In the genomic region with DNA sequence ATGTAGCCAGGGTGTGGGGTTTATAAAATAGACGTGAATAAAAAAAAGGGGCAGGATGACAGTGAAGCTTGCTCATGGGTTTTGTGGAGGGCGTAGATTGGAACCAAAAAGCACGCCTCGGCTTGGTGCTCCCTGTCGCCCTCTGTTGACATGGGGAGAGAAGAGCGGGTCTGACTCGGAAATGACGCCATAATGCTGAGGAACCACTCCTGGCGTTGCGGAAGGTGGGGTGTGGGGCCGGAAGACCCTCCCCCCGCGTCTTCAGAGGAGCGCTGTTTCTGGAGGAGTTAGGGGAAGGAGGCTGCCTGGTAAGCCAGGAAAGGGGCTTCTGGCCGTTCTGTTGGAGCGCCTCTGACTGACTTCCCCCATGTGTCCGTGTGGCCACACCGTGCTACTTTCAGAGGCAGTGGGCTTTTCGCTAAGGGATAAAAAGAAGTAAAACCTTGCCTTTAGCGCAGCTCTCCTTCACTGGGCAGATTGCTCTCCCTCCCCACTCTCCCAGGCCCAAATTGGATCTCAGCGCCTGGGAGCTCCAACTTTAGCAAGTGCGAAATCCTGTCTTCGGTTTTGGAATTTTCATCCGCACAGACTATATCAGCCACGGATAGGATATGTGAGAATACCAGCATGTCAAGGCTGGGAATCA, we compare ENCODE assay signal across 8 cellular contexts. TPM values are rescaled to one million over a fixed set of nuclear protein-coding genes. Genes with fewer than 3 reads are reported as not detected.
DNase-seq lines count a peak whose midpoint lies in the region; ATAC-seq and TF ChIP-seq lines count a peak whose summit lies in the region.

No MANE protein-coding gene starts in this region.

- peak; percentile 61 to 79 (median 71) for DNase-seq in CD4-positive, alpha-beta T cell
- DNase-seq in PC-3: peak; percentile 64
- DNase-seq in activated T-helper 1 cell treated with anti-CD3 and anti-CD28 coated beads, Interleukin-12 subunit alpha, Interleukin-12 subunit beta, Interleukin-2, Interleukin-4 antibody, amounts not matched to agents 30 ng/mL and 10 ng/mL and 1 ng/mL, durations not matched to agents 14 hours and 24 hours and 36 hours (ENCODE audit: low spot score): peak; percentile 80
- peak; percentile 84 for DNase-seq in fibroblast of mammary gland (ENCODE audit: low read depth)
- DNase-seq in naive thymus-derived CD4-positive, alpha-beta T cell: peak; percentile 65 to 85 (median 80)
- DNase-seq in stimulated activated effector memory CD8-positive, alpha-beta T cell treated with anti-CD3 and anti-CD28 coated beads, Interleukin-12 subunit alpha, Interleukin-12 subunit beta, amount 100 ng/mL, for 72 hours (ENCODE audit: low spot score in 2 of 2): peak; percentile 69 to 91

- CTCF ChIA-PET in CD4-positive, alpha-beta T cell (lab: Charles Lee): interaction anchor here (0.6 to 2.1 kb wide), 9 partner anchors 10 to 108 kb away, joined by 3 to 12 read pairs (median 5); a partner anchor contains a TSS
- CTCF ChIA-PET in PC-3 (lab: Charles Lee): no interaction called here
- CTCF ChIA-PET in naive thymus-derived CD4-positive, alpha-beta T cell (lab: Charles Lee): interaction anchor here (1.1 kb wide), 1 partner anchor 731 kb away, joined by 3 read pairs; no protein-coding TSS in a partner anchor

- intact Hi-C loops in CD4-positive, alpha-beta T cell (cut with DNase I, micrococcal nuclease): loop anchor here (2.0 to 5.0 kb wide), 3 partner anchors 41 to 72 kb away; a partner anchor contains a TSS
- intact Hi-C loops in PC-3 (cut with micrococcal nuclease): loop anchor here (1.0 kb wide), 1 partner anchor 42 kb away; no protein-coding TSS in a partner anchor
- intact Hi-C loops in activated T-helper 1 cell treated with anti-CD3 and anti-CD28 coated beads, Interleukin-12 subunit alpha, Interleukin-12 subunit beta, Interleukin-2, Interleukin-4 antibody, amounts not matched to agents 30 ng/mL and 10 ng/mL and 1 ng/mL, durations not matched to agents 14 hours and 24 hours and 36 hours (cut with micrococcal nuclease): loop anchor here (1.0 to 5.0 kb wide), 8 partner anchors 7 to 1484 kb away; a partner anchor contains a TSS
- intact Hi-C loops in naive thymus-derived CD4-positive, alpha-beta T cell (cut with micrococcal nuclease): loop anchor here (1.0 to 10.0 kb wide), 12 partner anchors 44 to 1484 kb away; a partner anchor contains a TSS

- TSS peak; percentile 59 for BruUV-seq in PC-3 (replicated peaks; lab: Mats Ljungman, UMichigan)

- ATAC-seq in CD4-positive, alpha-beta T cell (ENCODE audit: poor library complexity): peak; percentile 99
- peak; percentile 95 for ATAC-seq in GM19372 (IDR thresholded peaks at IDR 0.05; ENCODE audit: low read depth, unreplicated experiment)
- ATAC-seq in HG03558 (IDR thresholded peaks at IDR 0.05; ENCODE audit: extremely low read depth, unreplicated experiment): peak; percentile 76
- ATAC-seq in PC-3: peak; percentile 85
- peak; percentile 100 for ATAC-seq in naive thymus-derived CD4-positive, alpha-beta T cell
- ATAC-seq in stimulated activated effector memory CD8-positive, alpha-beta T cell treated with anti-CD3 and anti-CD28 coated beads, Interleukin-12 subunit alpha, Interleukin-12 subunit beta, amount 100 ng/mL, for 72 hours: peak; percentile 90

- peak overlapping the region; percentile 55 for H2AFZ ChIP-seq in PC-3 (ENCODE audit: low read length)

- H3K9ac ChIP-seq in PC-3 (ENCODE audit: low read length): peak overlapping the region; percentile 72

- no peaks in the 10 kb centered on the region for H3K27me3 ChIP-seq in CD4-positive, alpha-beta T cell (ENCODE audit: control insufficient read depth, insufficient read depth, low read length)
- no peaks in the 10 kb centered on the region for H3K27me3 ChIP-seq in PC-3 (ENCODE audit: low read length)
- no peaks in the 10 kb centered on the region for H3K27me3 ChIP-seq in naive thymus-derived CD4-positive, alpha-beta T cell (ENCODE audit: control insufficient read depth in 2 of 2, insufficient read depth in 2 of 2, low read length in 2 of 2)

- peaks cover 47% of the 10 kb centered on the region for H3K36me3 Mint-ChIP-seq in CD4-positive, alpha-beta T cell (ENCODE audit: low read depth)
- peaks cover 13% of the 10 kb centered on the region for H3K36me3 Mint-ChIP-seq in activated T-helper 1 cell treated with anti-CD3 and anti-CD28 coated beads, Interleukin-12 subunit alpha, Interleukin-12 subunit beta, Interleukin-2, Interleukin-4 antibody, amounts not matched to agents 30 ng/mL and 10 ng/mL and 1 ng/mL, durations not matched to agents 14 hours and 24 hours and 36 hours (ENCODE audit: low read depth)
- H3K36me3 Mint-ChIP-seq in naive thymus-derived CD4-positive, alpha-beta T cell: peaks cover 2 to 35% (median 25%) of the 10 kb centered on the region in 5 donors
- peaks cover 11% of the 10 kb centered on the region for H3K36me3 Mint-ChIP-seq in stimulated activated effector memory CD8-positive, alpha-beta T cell treated with anti-CD3 and anti-CD28 coated beads, Interleukin-12 subunit alpha, Interleukin-12 subunit beta, amount 100 ng/mL, for 72 hours

- H3K4me2 ChIP-seq in PC-3 (ENCODE audit: low read length): peak overlapping the region; percentile 85

- H3K79me2 ChIP-seq in PC-3 (ENCODE audit: low read length): peaks cover 19% of the 10 kb centered on the region

- H3K36me3 ChIP-seq in PC-3 (ENCODE audit: low read depth, low read length): no peaks in the 10 kb centered on the region
- H3K36me3 ChIP-seq in naive thymus-derived CD4-positive, alpha-beta T cell (ENCODE audit: control insufficient read depth in 2 of 3, insufficient read depth in 3 of 3, low read length in 3 of 3): peaks cover 0 to 8% (median 0%) of the 10 kb centered on the region in 3 experiments

- no peaks in the 10 kb centered on the region for H4K20me1 ChIP-seq in PC-3 (ENCODE audit: low read length)

- no peaks in the 10 kb centered on the region for H3K4me1 ChIP-seq in PC-3 (ENCODE audit: insufficient read depth, low read length)
- peaks cover 7 to 10% of the 10 kb centered on the region in 2 donors for H3K4me1 ChIP-seq in naive thymus-derived CD4-positive, alpha-beta T cell (ENCODE audit: control insufficient read depth in 2 of 2, insufficient read depth in 2 of 2, low read length in 2 of 2)

- H3K27me3 Mint-ChIP-seq in CD4-positive, alpha-beta T cell: no peaks in the 10 kb centered on the region
- H3K27me3 Mint-ChIP-seq in activated T-helper 1 cell treated with anti-CD3 and anti-CD28 coated beads, Interleukin-12 subunit alpha, Interleukin-12 subunit beta, Interleukin-2, Interleukin-4 antibody, amounts not matched to agents 30 ng/mL and 10 ng/mL and 1 ng/mL, durations not matched to agents 14 hours and 24 hours and 36 hours (ENCODE audit: insufficient read depth): no peaks in the 10 kb centered on the region
- H3K27me3 Mint-ChIP-seq in naive thymus-derived CD4-positive, alpha-beta T cell: no peaks in the 10 kb centered on the region

- H3F3A ChIP-seq in PC-3 (ENCODE audit: low read length, unreplicated experiment): no peaks in the 10 kb centered on the region

- TF ChIP-seq CTCF in CD4-positive, alpha-beta T cell (IDR thresholded peaks at IDR 0.05): peak; percentile 77
- TF ChIP-seq CTCF in PC-3 (conservative IDR thresholded peaks at IDR 0.05; ENCODE audit: low read depth, low read length): peak; percentile 72
- TF ChIP-seq CTCF in fibroblast of mammary gland (conservative IDR thresholded peaks at IDR 0.05; ENCODE audit: control insufficient read depth, insufficient read depth, low read depth, low read length): peak; percentile 85

- H3K9me3 ChIP-seq in CD4-positive, alpha-beta T cell (ENCODE audit: control insufficient read depth, low read length): no peaks in the 10 kb centered on the region
- no peaks in the 10 kb centered on the region for H3K9me3 ChIP-seq in PC-3 (ENCODE audit: low read length)
- H3K9me3 ChIP-seq in naive thymus-derived CD4-positive, alpha-beta T cell (ENCODE audit: control insufficient read depth in 2 of 3, low read length in 3 of 3): no peaks in the 10 kb centered on the region

- H3K27ac ChIP-seq in CD4-positive, alpha-beta T cell (ENCODE audit: low read depth, low read length): peak overlapping the region; percentile 26
- H3K27ac ChIP-seq in PC-3 (ENCODE audit: low read length): no peak overlapping the region
- H3K27ac ChIP-seq in naive thymus-derived CD4-positive, alpha-beta T cell (ENCODE audit: low read depth, low read length): peak overlapping the region; percentile 75

- H3K4me3 Mint-ChIP-seq in CD4-positive, alpha-beta T cell: peak overlapping the region; percentile 89
- H3K4me3 Mint-ChIP-seq in activated T-helper 1 cell treated with anti-CD3 and anti-CD28 coated beads, Interleukin-12 subunit alpha, Interleukin-12 subunit beta, Interleukin-2, Interleukin-4 antibody, amounts not matched to agents 30 ng/mL and 10 ng/mL and 1 ng/mL, durations not matched to agents 14 hours and 24 hours and 36 hours: peak overlapping the region; percentile 99
- peak overlapping the region; percentile 84 to 96 (median 94) for H3K4me3 Mint-ChIP-seq in naive thymus-derived CD4-positive, alpha-beta T cell
- peak overlapping the region; percentile 86 for H3K4me3 Mint-ChIP-seq in stimulated activated effector memory CD8-positive, alpha-beta T cell treated with anti-CD3 and anti-CD28 coated beads, Interleukin-12 subunit alpha, Interleukin-12 subunit beta, amount 100 ng/mL, for 72 hours

- H3K9me2 ChIP-seq in PC-3 (replicated peaks; ENCODE audit: low read length): no peaks in the 10 kb centered on the region

- peaks cover 44% of the 10 kb centered on the region for H3K4me1 Mint-ChIP-seq in CD4-positive, alpha-beta T cell (ENCODE audit: low read depth)
- peaks cover 42% of the 10 kb centered on the region for H3K4me1 Mint-ChIP-seq in activated T-helper 1 cell treated with anti-CD3 and anti-CD28 coated beads, Interleukin-12 subunit alpha, Interleukin-12 subunit beta, Interleukin-2, Interleukin-4 antibody, amounts not matched to agents 30 ng/mL and 10 ng/mL and 1 ng/mL, durations not matched to agents 14 hours and 24 hours and 36 hours (ENCODE audit: low read depth)
- H3K4me1 Mint-ChIP-seq in naive thymus-derived CD4-positive, alpha-beta T cell: peaks cover 14 to 58% (median 22%) of the 10 kb centered on the region in 7 donors
- H3K4me1 Mint-ChIP-seq in stimulated activated effector memory CD8-positive, alpha-beta T cell treated with anti-CD3 and anti-CD28 coated beads, Interleukin-12 subunit alpha, Interleukin-12 subunit beta, amount 100 ng/mL, for 72 hours: peaks cover 38% of the 10 kb centered on the region

- POLR2A ChIA-PET in CD4-positive, alpha-beta T cell (lab: Charles Lee): interaction anchor here (0.9 to 1.5 kb wide), 3 partner anchors 43 to 74 kb away, joined by 4 read pairs; a partner anchor contains a TSS
- POLR2A ChIA-PET in PC-3 (lab: Charles Lee; ENCODE audit: unreplicated experiment): no interaction called here
- POLR2A ChIA-PET in naive thymus-derived CD4-positive, alpha-beta T cell (lab: Charles Lee): interaction anchor here (0.6 to 3.1 kb wide), 8 partner anchors 31 to 650 kb away, joined by 3 to 10 read pairs (median 3); a partner anchor contains a TSS

- no peaks in the 10 kb centered on the region for H3K9me3 Mint-ChIP-seq in CD4-positive, alpha-beta T cell
- H3K9me3 Mint-ChIP-seq in activated T-helper 1 cell treated with anti-CD3 and anti-CD28 coated beads, Interleukin-12 subunit alpha, Interleukin-12 subunit beta, Interleukin-2, Interleukin-4 antibody, amounts not matched to agents 30 ng/mL and 10 ng/mL and 1 ng/mL, durations not matched to agents 14 hours and 24 hours and 36 hours: peaks cover 7% of the 10 kb centered on the region
- H3K9me3 Mint-ChIP-seq in naive thymus-derived CD4-positive, alpha-beta T cell: peaks cover 0 to 9% (median 0%) of the 10 kb centered on the region in 11 donors
- H3K9me3 Mint-ChIP-seq in stimulated activated effector memory CD8-positive, alpha-beta T cell treated with anti-CD3 and anti-CD28 coated beads, Interleukin-12 subunit alpha, Interleukin-12 subunit beta, amount 100 ng/mL, for 72 hours: no peaks in the 10 kb centered on the region

- peak overlapping the region; percentile 85 for H3K27ac Mint-ChIP-seq in CD4-positive, alpha-beta T cell
- peak overlapping the region; percentile 92 for H3K27ac Mint-ChIP-seq in activated T-helper 1 cell treated with anti-CD3 and anti-CD28 coated beads, Interleukin-12 subunit alpha, Interleukin-12 subunit beta, Interleukin-2, Interleukin-4 antibody, amounts not matched to agents 30 ng/mL and 10 ng/mL and 1 ng/mL, durations not matched to agents 14 hours and 24 hours and 36 hours
- H3K27ac Mint-ChIP-seq in naive thymus-derived CD4-positive, alpha-beta T cell: peak overlapping the region; percentile 80 to 96 (median 91)
- H3K27ac Mint-ChIP-seq in stimulated activated effector memory CD8-positive, alpha-beta T cell treated with anti-CD3 and anti-CD28 coated beads, Interleukin-12 subunit alpha, Interleukin-12 subunit beta, amount 100 ng/mL, for 72 hours: peak overlapping the region; percentile 86

- H3K4me3 ChIP-seq in PC-3 (ENCODE audit: low read length) (peak overlapping the region; percentile 69), fibroblast of mammary gland (ENCODE audit: control insufficient read depth, low read depth, low read length) (peak overlapping the region; percentile 78)
- H3K4me3 ChIP-seq in naive thymus-derived CD4-positive, alpha-beta T cell (ENCODE audit: low read length): peak overlapping the region; percentile 93

RNA-seq across cellular contexts. Expression of a gene that starts 42.8 kb away (rescaled TPM):
- total RNA-seq in CD4-positive, alpha-beta T cell: 10 to 100 TPM; 20.1 to 20.3 TPM
- 16.4 and 16.7 TPM in 2 replicates for total RNA-seq in PC-3 (2014; rRNA removed)
- 31.6 and 35.8 TPM in 2 replicates for total RNA-seq in activated T-helper 1 cell treated with anti-CD3 and anti-CD28 coated beads, Interleukin-12 subunit alpha, Interleukin-12 subunit beta, Interleukin-2, Interleukin-4 antibody, amounts not matched to agents 30 ng/mL and 10 ng/mL and 1 ng/mL, durations not matched to agents 14 hours and 24 hours and 36 hours
- 10 to 100 TPM; 21.6 to 33.7 (median 30.2) TPM for total RNA-seq in naive thymus-derived CD4-positive, alpha-beta T cell
- 10 to 100 TPM; 25.3 to 26.4 TPM for polyA plus RNA-seq in naive thymus-derived CD4-positive, alpha-beta T cell

RNA-seq across cellular contexts. Expression of a gene that starts 44.7 kb away (rescaled TPM):
- total RNA-seq in CD4-positive, alpha-beta T cell: under 1 TPM; 0.25 to 0.55 TPM
- total RNA-seq in PC-3 (2014; rRNA removed): 3.7 and 4.2 TPM in 2 replicates
- total RNA-seq in activated T-helper 1 cell treated with anti-CD3 and anti-CD28 coated beads, Interleukin-12 subunit alpha, Interleukin-12 subunit beta, Interleukin-2, Interleukin-4 antibody, amounts not matched to agents 30 ng/mL and 10 ng/mL and 1 ng/mL, durations not matched to agents 14 hours and 24 hours and 36 hours: 2.9 and 4.5 TPM in 2 replicates
- total RNA-seq in naive thymus-derived CD4-positive, alpha-beta T cell: 1 to 10 TPM in 4 of 5 experiments, under 1 TPM in 1; 0.64 to 2.7 (median 1.9) TPM
- polyA plus RNA-seq in naive thymus-derived CD4-positive, alpha-beta T cell: 1 to 10 TPM; 2.7 to 4.6 TPM
